ENCODE assay signal across 8 cellular contexts in the genomic region with DNA sequence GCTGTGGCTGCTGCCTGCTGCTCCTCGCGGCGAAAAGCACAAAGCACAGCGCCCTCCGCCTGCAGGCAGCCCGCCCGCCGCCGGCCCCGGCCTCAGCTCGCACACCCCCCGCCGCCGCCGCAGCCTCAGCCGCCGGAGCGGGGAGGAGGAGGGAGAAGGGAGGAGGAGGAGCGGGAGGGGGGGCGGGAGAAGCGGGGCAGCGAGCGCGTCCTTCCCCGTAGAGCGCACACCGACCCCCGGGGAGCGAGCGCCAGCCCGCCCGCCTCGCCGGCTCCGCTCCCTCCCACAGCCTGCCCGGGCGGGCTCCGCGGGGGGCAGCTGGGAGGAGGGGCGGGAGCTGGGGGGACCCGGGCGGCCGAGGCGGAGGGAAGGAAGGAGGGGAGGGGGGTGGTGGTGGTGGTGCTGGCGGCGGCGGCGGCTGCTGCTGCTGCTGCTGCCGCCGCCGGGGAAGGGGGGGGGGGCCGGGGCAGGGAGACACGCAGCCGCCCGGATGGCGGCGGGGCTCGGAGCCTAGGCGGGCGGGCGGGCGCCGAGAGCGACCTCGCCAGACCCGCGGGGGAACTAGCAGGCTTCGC. TPM values are rescaled to one million over a fixed set of nuclear protein-coding genes. Genes with fewer than 3 reads are reported as not detected.
DNase-seq lines count a peak whose midpoint lies in the region; ATAC-seq and TF ChIP-seq lines count a peak whose summit lies in the region.

A gene with protein sequence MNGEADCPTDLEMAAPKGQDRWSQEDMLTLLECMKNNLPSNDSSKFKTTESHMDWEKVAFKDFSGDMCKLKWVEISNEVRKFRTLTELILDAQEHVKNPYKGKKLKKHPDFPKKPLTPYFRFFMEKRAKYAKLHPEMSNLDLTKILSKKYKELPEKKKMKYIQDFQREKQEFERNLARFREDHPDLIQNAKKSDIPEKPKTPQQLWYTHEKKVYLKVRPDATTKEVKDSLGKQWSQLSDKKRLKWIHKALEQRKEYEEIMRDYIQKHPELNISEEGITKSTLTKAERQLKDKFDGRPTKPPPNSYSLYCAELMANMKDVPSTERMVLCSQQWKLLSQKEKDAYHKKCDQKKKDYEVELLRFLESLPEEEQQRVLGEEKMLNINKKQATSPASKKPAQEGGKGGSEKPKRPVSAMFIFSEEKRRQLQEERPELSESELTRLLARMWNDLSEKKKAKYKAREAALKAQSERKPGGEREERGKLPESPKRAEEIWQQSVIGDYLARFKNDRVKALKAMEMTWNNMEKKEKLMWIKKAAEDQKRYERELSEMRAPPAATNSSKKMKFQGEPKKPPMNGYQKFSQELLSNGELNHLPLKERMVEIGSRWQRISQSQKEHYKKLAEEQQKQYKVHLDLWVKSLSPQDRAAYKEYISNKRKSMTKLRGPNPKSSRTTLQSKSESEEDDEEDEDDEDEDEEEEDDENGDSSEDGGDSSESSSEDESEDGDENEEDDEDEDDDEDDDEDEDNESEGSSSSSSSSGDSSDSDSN (minus strand): TSS at position 40 of the 575 bp plus-strand sequence. CDS start 1,446 bp downstream, outside the sequence.

- CTCF ChIA-PET in CD4-positive, alpha-beta T cell (lab: Charles Lee), result interaction anchor here (0.6 to 2.5 kb wide), 8 partner anchors 10 to 126 kb away, joined by 3 to 30 read pairs (median 4); partner anchors contain the start of genes GRN, SLC25A39 and TMUB2

- peaks cover 46% of the 10 kb centered on the region for H3K4me1 Mint-ChIP-seq in CD4-positive, alpha-beta T cell (ENCODE audit: low read depth)

- intact Hi-C loops in CD4-positive, alpha-beta T cell (cut with DNase I, micrococcal nuclease), result loop anchor here in 1 of 2 experiments (2.0 kb wide), 3 partner anchors 21 to 105 kb away; partner anchors contain the start of genes ATXN7L3 and SLC25A39

- no peaks in the 10 kb centered on the region for H3K27me3 ChIP-seq in CD4-positive, alpha-beta T cell (ENCODE audit: control insufficient read depth, insufficient read depth, low read length)

- peak in 9 of 10 experiments; percentile 59 to 81 (median 74) for DNase-seq in CD4-positive, alpha-beta T cell
- DNase-seq in M059J (ENCODE audit: low read depth), result peak; percentile 60
- DNase-seq in T-helper 1 cell, result peak; percentile 58 to 77 (median 65)
- DNase-seq in astrocyte of the hippocampus (ENCODE audit: low read depth, low spot score), result peak; percentile 89
- peak; percentile 52 for DNase-seq in hepatic stellate cell (ENCODE audit: low spot score)
- DNase-seq in putamen (ENCODE audit: low spot score), result peak; percentile 80
- DNase-seq in cerebellar nuclear complex (lab: John Stamatoyannopoulos, UW), result no peak

- TF ChIP-seq CTCF in CD4-positive, alpha-beta T cell (IDR thresholded peaks at IDR 0.05), result no peak

- H3K9me3 ChIP-seq in CD4-positive, alpha-beta T cell (ENCODE audit: control insufficient read depth, low read length), result no peaks in the 10 kb centered on the region

- H3K27ac Mint-ChIP-seq in CD4-positive, alpha-beta T cell, result peak within 1 kb of the TSS; percentile 92

- H3K36me3 Mint-ChIP-seq in CD4-positive, alpha-beta T cell (ENCODE audit: low read depth), result peaks cover 53% of the 10 kb centered on the region

- ATAC-seq in CD4-positive, alpha-beta T cell (ENCODE audit: poor library complexity), result peak; percentile 41
- ATAC-seq in GM21528 (IDR thresholded peaks at IDR 0.05; ENCODE audit: low FRiP score, unreplicated experiment), result peak; percentile 3

- H3K27me3 Mint-ChIP-seq in CD4-positive, alpha-beta T cell, result no peaks in the 10 kb centered on the region

- POLR2A ChIA-PET in CD4-positive, alpha-beta T cell (lab: Charles Lee), result interaction anchor here (0.7 to 10.5 kb wide), 17 partner anchors 8 to 932 kb away, joined by 3 to 181 read pairs (median 12); partner anchors contain the start of genes ATXN7L3, GRN, HDAC5 and HEXIM1

- no peaks in the 10 kb centered on the region for H3K9me3 Mint-ChIP-seq in CD4-positive, alpha-beta T cell

- peak within 1 kb of the TSS; percentile 97 for H3K4me3 Mint-ChIP-seq in CD4-positive, alpha-beta T cell

- peak within 1 kb of the TSS; percentile 91 for H3K27ac ChIP-seq in CD4-positive, alpha-beta T cell (ENCODE audit: low read depth, low read length)

RNA-seq across cellular contexts. Expression of the gene that starts here (rescaled TPM):
- total RNA-seq in CD4-positive, alpha-beta T cell, result 100 to 1,000 TPM; 148 to 158 TPM
- total RNA-seq in M059J (2014; rRNA removed; shearing (Covaris generic)), result 37.8 and 57.5 TPM in 2 replicates

Comparison
In these comparisons a context has a peak if more than half of its experiments do, and no peak if none do; other contexts are left out.
1. DNase-seq: peak in CD4-positive, alpha-beta T cell (9 of 10), M059J (single experiment), T-helper 1 cell (5 of 5), astrocyte of the hippocampus (single experiment), hepatic stellate cell (single experiment) and putamen (single experiment); none in cerebellar nuclear complex (0 of 2).